ENCODE assay signal across 8 cellular contexts in genomic region chr6:108561742-108562502, GRCh38. TPM values are rescaled to one million over a fixed set of nuclear protein-coding genes. Genes with fewer than 3 reads are reported as not detected.
DNase-seq lines count a peak whose midpoint lies in the region; ATAC-seq and TF ChIP-seq lines count a peak whose summit lies in the region.

No MANE protein-coding gene starts in this region.

- peak overlapping the region in 58 of 59 donors; percentile 43 to 100 (median 99) for H3K27ac ChIP-seq in dorsolateral prefrontal cortex
- peak overlapping the region in 1 of 2 donors; percentile 88 for H3K27ac ChIP-seq in aorta (ENCODE audit: low read depth in 1 of 2, low read length in 2 of 2)

- H3K27me3 ChIP-seq in dorsolateral prefrontal cortex (no peaks in the 10 kb centered on the region), mononuclear cell (ENCODE audit: insufficient read depth, low read length) (no peaks in the 10 kb centered on the region), aorta (ENCODE audit: control insufficient read depth in 1 of 2, insufficient read depth in 2 of 2, low read length in 1 of 2) (no peaks in the 10 kb centered on the region)

- no peaks in the 10 kb centered on the region for H3K36me3 ChIP-seq in aorta (ENCODE audit: control insufficient read depth in 1 of 2, insufficient read depth in 2 of 2, low read length in 1 of 2)

- DNase-seq in ELR (ENCODE audit: low read depth) = peak; percentile 53
- DNase-seq in OCI-M1 (lab: John Stamatoyannopoulos, UW) = peak; percentile 82
- peak in 4 of 10 donors; percentile 16 to 51 (median 42) for DNase-seq in dorsolateral prefrontal cortex
- peak; percentile 63 to 78 for DNase-seq in aorta
- DNase-seq in pons (ENCODE audit: low spot score) = no peak

- ATAC-seq in aorta (ENCODE audit: low FRiP score) (no peak), GM21526 (IDR thresholded peaks at IDR 0.05; ENCODE audit: low FRiP score, unreplicated experiment) (no peak), GM21576 (IDR thresholded peaks at IDR 0.05; ENCODE audit: unreplicated experiment) (no peak)

- H3K9me3 ChIP-seq in mononuclear cell (ENCODE audit: low read depth, low read length) = no peaks in the 10 kb centered on the region
- H3K9me3 ChIP-seq in aorta (ENCODE audit: control insufficient read depth, low read length) = no peaks in the 10 kb centered on the region

- intact Hi-C loops in dorsolateral prefrontal cortex (cut with DNase I) (no loop called here), aorta (cut with DNase I) (loop anchor here (2.0 to 5.0 kb wide), 3 partner anchors 91 to 315 kb away; no protein-coding TSS in a partner anchor)

- TF ChIP-seq CTCF in dorsolateral prefrontal cortex (IDR thresholded peaks at IDR 0.05 in 54 of 56, conservative IDR thresholded peaks at IDR 0.05 in 2 of 56; ENCODE audit: low read depth in 1 of 56, partially characterized antibody in 56 of 56) = no peak

- H3K4me3 ChIP-seq in dorsolateral prefrontal cortex = peak overlapping the region; percentile 78 to 99 (median 94)
- peak overlapping the region; percentile 88 for H3K4me3 ChIP-seq in mononuclear cell (ENCODE audit: low read length)
- H3K4me3 ChIP-seq in aorta (ENCODE audit: low read length in 2 of 2) = peak overlapping the region; percentile 71 to 81

- H3K4me1 ChIP-seq in mononuclear cell (ENCODE audit: insufficient read depth, low read length) = peaks cover 49% of the 10 kb centered on the region
- H3K4me1 ChIP-seq in aorta (ENCODE audit: control insufficient read depth in 1 of 2, insufficient read depth in 2 of 2, low read length in 2 of 2) = peaks cover 0 to 5% of the 10 kb centered on the region in 2 donors

- 4 to 7% methylated on average over 46 of the region's 46 CpGs for WGBS in aorta, 2 donors

RNA-seq across cellular contexts. Expression of gene FOXO3, which starts 1.2 kb away (rescaled TPM):
- total RNA-seq in dorsolateral prefrontal cortex (100 to 1,000 TPM in 4 of 120 experiments, 10 to 100 TPM in 116; 60.9 to 108 (median 81.7) TPM), mononuclear cell (63.6 TPM), aorta (10 to 100 TPM; 66.8 to 89.6 TPM)
- 10 to 100 TPM; 11.0 to 21.4 TPM for polyA plus RNA-seq in aorta

Comparison
In these comparisons a context has a peak if more than half of its experiments do, and no peak if none do; other contexts are left out.
1. intact Hi-C loops: an anchor here in aorta (2.0 to 5.0 kb wide); none called in dorsolateral prefrontal cortex.